12 cellular contexts compared by ENCODE assay signal in genomic region chr7:2715341-2716231, GRCh38. TPM values are rescaled to one million over a fixed set of nuclear protein-coding genes. Genes with fewer than 3 reads are reported as not detected.
DNase-seq lines count a peak whose midpoint lies in the region; ATAC-seq and TF ChIP-seq lines count a peak whose summit lies in the region.
"Had no signal": no experiment of that assay in that cellular context is flagged by ENCODE, and none has a peak within 500 bp of the region (broad histone marks: within the 10 kb centered on the region; RNA-seq: fewer than 3 reads in every experiment).

No MANE protein-coding gene starts in this region.

- TF ChIP-seq EP300 in stomach (IDR thresholded peaks at IDR 0.05): no peak

- POLR2A ChIA-PET in CD8-positive, alpha-beta memory T cell (lab: Charles Lee): interaction anchor here (1.0 kb wide), 1 partner anchor 179 kb away, joined by 6 read pairs; no protein-coding TSS in a partner anchor
- POLR2A ChIA-PET in naive thymus-derived CD8-positive, alpha-beta T cell (lab: Charles Lee): interaction anchor here (0.5 to 1.3 kb wide), 4 partner anchors 14 to 376 kb away, joined by 3 to 4 read pairs (median 3); no protein-coding TSS in a partner anchor

- peaks cover 61% of the 10 kb centered on the region for H3K4me1 ChIP-seq in CD8-positive, alpha-beta memory T cell (ENCODE audit: insufficient read depth, low read length)
- H3K4me1 ChIP-seq in stomach (peaks cover 18 to 36% (median 25%) of the 10 kb centered on the region in 4 donors), tibial artery (peaks cover 0 to 21% (median 13%) of the 10 kb centered on the region in 4 donors)

- peak; percentile 75 to 84 for ATAC-seq in naive thymus-derived CD8-positive, alpha-beta T cell

- DNase-seq in CD8-positive, alpha-beta memory T cell: peak in 3 of 5 donors; percentile 56 to 71 (median 65)
- DNase-seq in MV-4-11 (lab: John Stamatoyannopoulos, UW) (peak; percentile 98), stomach (no peak), kidney tubule cell (ENCODE audit: low spot score) (no peak), tibial artery (no peak), globus pallidus (ENCODE audit: low spot score) (no peak)
- peak; percentile 40 for DNase-seq in activated T-cell treated with anti-CD3 and anti-CD28 coated beads, Interleukin-2, amount 50 U/mL, for 1 hour
- DNase-seq in naive thymus-derived CD8-positive, alpha-beta T cell: peak in 8 of 10 donors; percentile 47 to 77 (median 64)
- DNase-seq: DMS79 treated with DMSO at 0.1 percent for 48 hours, hippocampal formation, nucleus accumbens, substantia nigra had no signal

- no peaks in the 10 kb centered on the region for H3K36me3 Mint-ChIP-seq in CD8-positive, alpha-beta memory T cell
- H3K36me3 Mint-ChIP-seq in naive thymus-derived CD8-positive, alpha-beta T cell: peaks cover 0 to 2% (median 0%) of the 10 kb centered on the region in 3 donors

- CTCF ChIA-PET in CD8-positive, alpha-beta memory T cell (lab: Charles Lee): interaction anchor here (0.7 to 7.8 kb wide), 3 partner anchors 16 to 247 kb away, joined by 3 to 126 read pairs (median 14); no protein-coding TSS in a partner anchor

- peak overlapping the region; percentile 47 to 82 (median 66) for H3K4me3 Mint-ChIP-seq in CD8-positive, alpha-beta memory T cell
- peak overlapping the region; percentile 30 to 82 (median 66) for H3K4me3 Mint-ChIP-seq in naive thymus-derived CD8-positive, alpha-beta T cell

- no peaks in the 10 kb centered on the region for H3K27me3 ChIP-seq in CD8-positive, alpha-beta memory T cell (ENCODE audit: insufficient read depth, low read length, poor library complexity, severe bottlenecking)
- H3K27me3 ChIP-seq in stomach (no peaks in the 10 kb centered on the region), tibial artery (no peaks in the 10 kb centered on the region)

- TF ChIP-seq CTCF in stomach (IDR thresholded peaks at IDR 0.05) (no peak), tibial artery (IDR thresholded peaks at IDR 0.05) (no peak)

- no peaks in the 10 kb centered on the region for H3K36me3 ChIP-seq in CD8-positive, alpha-beta memory T cell (ENCODE audit: insufficient read depth, low read length)
- H3K36me3 ChIP-seq in stomach (peaks cover 0 to 20% (median 8%) of the 10 kb centered on the region in 4 donors), tibial artery (peaks cover 3 to 17% (median 9%) of the 10 kb centered on the region in 3 donors)

- TF ChIP-seq POLR2A in stomach (IDR thresholded peaks at IDR 0.05): no peak

- peak overlapping the region; percentile 9 for H3K4me3 ChIP-seq in CD8-positive, alpha-beta memory T cell (ENCODE audit: low read length)
- H3K4me3 ChIP-seq in stomach (no peak overlapping the region), tibial artery (no peak overlapping the region)

- H3K27me3 Mint-ChIP-seq in CD8-positive, alpha-beta memory T cell: peaks cover 0 to 4% of the 10 kb centered on the region in 2 donors
- peaks cover 5 to 20% (median 9%) of the 10 kb centered on the region in 5 donors for H3K27me3 Mint-ChIP-seq in naive thymus-derived CD8-positive, alpha-beta T cell

- intact Hi-C loops in stomach (cut with DNase I; ENCODE audit: low total_unique reads) (no loop called here), tibial artery (cut with DNase I; ENCODE audit: low total_unique reads) (no loop called here)

- no peaks in the 10 kb centered on the region for H3K9me3 ChIP-seq in CD8-positive, alpha-beta memory T cell (ENCODE audit: low read length)
- H3K9me3 ChIP-seq in stomach (no peaks in the 10 kb centered on the region), tibial artery (no peaks in the 10 kb centered on the region)

- peak overlapping the region; percentile 0 for H3K27ac ChIP-seq in CD8-positive, alpha-beta memory T cell (ENCODE audit: low read depth, low read length)
- no peak overlapping the region for H3K27ac ChIP-seq in stomach
- H3K27ac ChIP-seq in tibial artery: no peak overlapping the region

- no peaks in the 10 kb centered on the region for H3K9me3 Mint-ChIP-seq in CD8-positive, alpha-beta memory T cell
- no peaks in the 10 kb centered on the region for H3K9me3 Mint-ChIP-seq in naive thymus-derived CD8-positive, alpha-beta T cell

- peak overlapping the region in 7 of 8 donors; percentile 66 to 94 (median 84) for H3K27ac Mint-ChIP-seq in CD8-positive, alpha-beta memory T cell
- peak overlapping the region; percentile 35 to 92 (median 82) for H3K27ac Mint-ChIP-seq in naive thymus-derived CD8-positive, alpha-beta T cell

- H3K4me1 Mint-ChIP-seq in CD8-positive, alpha-beta memory T cell: peaks cover 53 to 81% (median 73%) of the 10 kb centered on the region in 3 donors
- H3K4me1 Mint-ChIP-seq in naive thymus-derived CD8-positive, alpha-beta T cell: peaks cover 37 to 73% (median 68%) of the 10 kb centered on the region in 4 donors

- 65 to 75% (median 72%) methylated on average over 22 of the region's 22 CpGs for WGBS in stomach, 5 donors

RNA-seq across cellular contexts. Expression of gene AMZ1, which starts 27.6 kb away (rescaled TPM):
- under 1 TPM in 1 of 2 experiments, not detected in 1; 0.07 TPM for total RNA-seq in CD8-positive, alpha-beta memory T cell
- polyA plus RNA-seq in CD8-positive, alpha-beta memory T cell: 0.08 TPM
- under 1 TPM in 1 of 2 experiments, not detected in 1; 0.05 TPM for total RNA-seq in naive thymus-derived CD8-positive, alpha-beta T cell
- not detected for polyA plus RNA-seq in naive thymus-derived CD8-positive, alpha-beta T cell
- 1 to 10 TPM in 1 of 5 donors, under 1 TPM in 2, not detected in 2; under 0.01 to 1.4 (median 0.45) TPM for total RNA-seq in stomach
- not detected for polyA plus RNA-seq in stomach

Comparison
In these comparisons a context has a peak if more than half of its experiments do, and no peak if none do; other contexts are left out.
1. DNase-seq: peak in CD8-positive, alpha-beta memory T cell (3 of 5), MV-4-11 (single experiment), activated T-cell treated with anti-CD3 and anti-CD28 coated beads, Interleukin-2, amount 50 U/mL, for 1 hour (single experiment) and naive thymus-derived CD8-positive, alpha-beta T cell (8 of 10); none in stomach (single experiment), kidney tubule cell (single experiment), tibial artery (0 of 2) and globus pallidus (single experiment).